In the genomic region with DNA sequence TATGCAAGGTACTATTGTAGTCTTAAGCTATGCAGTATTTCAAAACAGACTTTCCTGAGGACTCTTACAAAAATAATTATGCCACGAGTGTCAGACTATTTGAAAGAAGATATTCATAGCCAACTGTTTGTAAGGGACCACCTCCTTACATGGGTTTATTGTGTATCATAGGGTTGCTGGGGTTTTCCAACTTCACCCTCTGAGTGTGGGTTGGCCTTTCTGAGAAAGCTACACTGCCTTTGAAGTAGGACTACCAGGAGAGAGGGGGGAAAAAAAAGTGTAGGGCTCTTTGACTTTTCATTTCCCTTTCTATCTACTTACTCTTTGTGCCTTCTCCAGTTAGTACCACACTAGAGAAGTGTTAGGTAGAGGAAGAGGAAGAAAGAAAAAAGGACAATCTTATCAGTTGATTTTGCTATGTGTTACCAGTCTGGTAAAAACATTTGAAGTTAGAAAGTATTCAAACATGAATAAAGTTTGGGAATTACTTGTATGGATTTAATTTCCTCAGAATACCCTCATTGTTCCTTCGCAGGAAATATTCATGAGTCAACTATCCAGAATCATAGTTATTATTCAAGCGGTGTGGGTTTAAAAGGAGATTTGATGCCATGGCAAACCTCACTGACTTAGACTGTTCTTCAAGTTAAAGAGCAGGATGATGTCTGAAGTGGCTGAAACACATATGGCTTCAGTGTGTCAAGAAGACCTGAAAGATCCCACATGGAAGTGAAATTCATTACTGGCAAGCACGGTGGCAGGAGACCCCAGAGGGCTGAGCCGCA, we compare ENCODE assay signal across 20 cellular contexts.
DNase-seq lines count a peak whose midpoint lies in the region; ATAC-seq and TF ChIP-seq lines count a peak whose summit lies in the region.
"Had no signal": no experiment of that assay in that cellular context is flagged by ENCODE, and none has a peak within 500 bp of the region (broad histone marks: within the 10 kb centered on the region; RNA-seq: fewer than 3 reads in every experiment).

No MANE protein-coding gene starts in this region.

- H3K27me3 Mint-ChIP-seq in activated naive CD4-positive, alpha-beta T cell treated with anti-CD3 and anti-CD28 coated beads for 36 hours (ENCODE audit: low read depth): peaks cover 14% of the 10 kb centered on the region
- H3K27me3 Mint-ChIP-seq in stimulated activated naive CD8-positive, alpha-beta T cell treated with anti-CD3 and anti-CD28 coated beads, Interleukin-15, amount 100 ng/mL, for 72 hours: peaks cover 17% of the 10 kb centered on the region
- peaks cover 6 to 23% (median 20%) of the 10 kb centered on the region in 5 donors for H3K27me3 Mint-ChIP-seq in naive thymus-derived CD4-positive, alpha-beta T cell
- H3K27me3 Mint-ChIP-seq in osteocyte (ENCODE audit: unreplicated experiment): no peaks in the 10 kb centered on the region

- CTCF ChIA-PET in activated naive CD4-positive, alpha-beta T cell treated with anti-CD3 and anti-CD28 coated beads for 36 hours (lab: Charles Lee): no interaction called here
- CTCF ChIA-PET in SK-N-SH (lab: Yijun Ruan, JAX): no interaction called here
- CTCF ChIA-PET in naive thymus-derived CD4-positive, alpha-beta T cell (lab: Charles Lee): no interaction called here

- intact Hi-C loops in activated naive CD4-positive, alpha-beta T cell treated with anti-CD3 and anti-CD28 coated beads for 36 hours (cut with micrococcal nuclease): loop anchor here (10.0 kb wide), 1 partner anchor 127 kb away; no protein-coding TSS in a partner anchor
- intact Hi-C loops in naive thymus-derived CD4-positive, alpha-beta T cell (cut with micrococcal nuclease): no loop called here

- H3K4me3 ChIP-seq in SK-N-SH (ENCODE audit: low read depth in 2 of 2, low read length in 1 of 2): no peak overlapping the region
- no peak overlapping the region for H3K4me3 ChIP-seq in naive thymus-derived CD4-positive, alpha-beta T cell (ENCODE audit: low read length)

- H3K36me3 Mint-ChIP-seq in activated naive CD4-positive, alpha-beta T cell treated with anti-CD3 and anti-CD28 coated beads for 36 hours (ENCODE audit: low read depth): no peaks in the 10 kb centered on the region
- H3K36me3 Mint-ChIP-seq in naive thymus-derived CD4-positive, alpha-beta T cell: peaks cover 0 to 3% (median 0%) of the 10 kb centered on the region in 5 donors
- no peaks in the 10 kb centered on the region for H3K36me3 Mint-ChIP-seq in osteocyte (ENCODE audit: unreplicated experiment)
- H3K36me3 Mint-ChIP-seq: mesothelial cell of epicardium had no signal

- no peaks in the 10 kb centered on the region for H3K27me3 ChIP-seq in SK-N-SH (ENCODE audit: insufficient read depth)
- H3K27me3 ChIP-seq in naive thymus-derived CD4-positive, alpha-beta T cell (ENCODE audit: control insufficient read depth in 2 of 2, insufficient read depth in 2 of 2, low read length in 2 of 2): peaks cover 0 to 3% of the 10 kb centered on the region in 2 donors

- TF ChIP-seq CTCF in SK-N-SH (IDR thresholded peaks at IDR 0.05): no peak
- no peak for TF ChIP-seq CTCF in osteocyte (IDR thresholded peaks at IDR 0.05)

- WGBS in SK-N-SH (ENCODE audit: low lambda C conversion rate): 39% methylated on average over 5 of the region's 5 CpGs

- peak; percentile 6 for DNase-seq in activated naive CD4-positive, alpha-beta T cell treated with anti-CD3 and anti-CD28 coated beads for 36 hours
- DNase-seq in activated naive CD4-positive, alpha-beta T cell (lab: John Stamatoyannopoulos, UW): no peak
- DNase-seq in SK-N-SH (no peak), dermis blood vessel endothelial cell (peak; percentile 85), osteocyte (ENCODE audit: extremely low spot score, unreplicated experiment) (no peak), DMS79 (lab: John Stamatoyannopoulos, UW) (no peak)
- DNase-seq in stimulated activated naive CD8-positive, alpha-beta T cell treated with anti-CD3 and anti-CD28 coated beads, Interleukin-15, amount 100 ng/mL, for 72 hours: peak; percentile 4 to 10
- DNase-seq in naive thymus-derived CD4-positive, alpha-beta T cell: no peak
- DNase-seq: ACHN; activated naive CD4-positive, alpha-beta T cell treated with anti-CD3 and anti-CD28 coated beads, Interleukin-2, amount 50 U/mL, for 16 hours; CD4-positive, alpha-beta T cell; central memory CD4-positive, alpha-beta T cell; DMS79 treated with DMSO at 0.1 percent for 48 hours; endodermal cell; left cardiac atrium; NCI-H1930; retina; T-helper 9 cell had no signal

- H3K4me3 Mint-ChIP-seq in activated naive CD4-positive, alpha-beta T cell treated with anti-CD3 and anti-CD28 coated beads for 36 hours: no peak overlapping the region
- peak overlapping the region; percentile 1 to 9 for H3K4me3 Mint-ChIP-seq in stimulated activated naive CD8-positive, alpha-beta T cell treated with anti-CD3 and anti-CD28 coated beads, Interleukin-15, amount 100 ng/mL, for 72 hours
- H3K4me3 Mint-ChIP-seq in naive thymus-derived CD4-positive, alpha-beta T cell: peak overlapping the region in 1 of 10 donors; percentile 38
- H3K4me3 Mint-ChIP-seq in osteocyte (ENCODE audit: unreplicated experiment): no peak overlapping the region
- H3K4me3 Mint-ChIP-seq: CD4-positive, alpha-beta T cell; endodermal cell; mesothelial cell of epicardium had no signal

- peak overlapping the region; percentile 40 for H3K9ac ChIP-seq in SK-N-SH

- no peak for TF ChIP-seq RAD21 in SK-N-SH (IDR thresholded peaks at IDR 0.05; ENCODE audit: low read length)

- peaks cover 0 to 4% of the 10 kb centered on the region in 2 experiments for H3K36me3 ChIP-seq in SK-N-SH (replicated peaks in 1 of 2; ENCODE audit: control insufficient read depth in 1 of 2, insufficient read depth in 2 of 2, low read length in 1 of 2)
- no peaks in the 10 kb centered on the region for H3K36me3 ChIP-seq in naive thymus-derived CD4-positive, alpha-beta T cell (ENCODE audit: control insufficient read depth in 2 of 3, insufficient read depth in 3 of 3, low read length in 3 of 3)

- H3K4me1 ChIP-seq in SK-N-SH (ENCODE audit: control insufficient read depth in 1 of 2, insufficient read depth in 2 of 2, low read depth in 1 of 2, low read length in 1 of 2): peaks cover 0 to 39% of the 10 kb centered on the region in 2 experiments; a peak in 3 of 4 replicates
- H3K4me1 ChIP-seq in naive thymus-derived CD4-positive, alpha-beta T cell (ENCODE audit: control insufficient read depth in 2 of 2, insufficient read depth in 2 of 2, low read length in 2 of 2): no peaks in the 10 kb centered on the region

- H3K4me1 Mint-ChIP-seq in activated naive CD4-positive, alpha-beta T cell treated with anti-CD3 and anti-CD28 coated beads for 36 hours (ENCODE audit: low read depth): peaks cover 10% of the 10 kb centered on the region
- H3K4me1 Mint-ChIP-seq in stimulated activated naive CD8-positive, alpha-beta T cell treated with anti-CD3 and anti-CD28 coated beads, Interleukin-15, amount 100 ng/mL, for 72 hours: peaks cover 26% of the 10 kb centered on the region
- peaks cover 0 to 23% (median 6%) of the 10 kb centered on the region in 7 donors for H3K4me1 Mint-ChIP-seq in naive thymus-derived CD4-positive, alpha-beta T cell
- peaks cover 10% of the 10 kb centered on the region for H3K4me1 Mint-ChIP-seq in osteocyte (ENCODE audit: unreplicated experiment)
- H3K4me1 Mint-ChIP-seq: endodermal cell, mesothelial cell of epicardium had no signal

- POLR2A ChIA-PET in SK-N-SH (lab: Yijun Ruan, JAX): no interaction called here
- POLR2A ChIA-PET in naive thymus-derived CD4-positive, alpha-beta T cell (lab: Charles Lee): no interaction called here

- peaks cover 46% of the 10 kb centered on the region for H3F3A ChIP-seq in SK-N-SH (replicated peaks; ENCODE audit: insufficient read depth)

- H3K79me2 ChIP-seq in SK-N-SH (ENCODE audit: insufficient read depth): no peaks in the 10 kb centered on the region; the same call in 1 of the 2 replicates

- H3K9me3 ChIP-seq in SK-N-SH: no peaks in the 10 kb centered on the region
- H3K9me3 ChIP-seq in naive thymus-derived CD4-positive, alpha-beta T cell (ENCODE audit: control insufficient read depth in 2 of 3, low read length in 3 of 3): no peaks in the 10 kb centered on the region

- H3K27ac ChIP-seq in SK-N-SH (ENCODE audit: low read depth in 2 of 2, low read length in 1 of 2): peak overlapping the region in 1 of 2 experiments; percentile 92; a peak in 2 of 4 replicates
- H3K27ac ChIP-seq in naive thymus-derived CD4-positive, alpha-beta T cell (ENCODE audit: low read depth, low read length): no peak overlapping the region

- TF ChIP-seq EP300 in SK-N-SH (IDR thresholded peaks at IDR 0.05; ENCODE audit: borderline replicate concordance in 1 of 2, low read depth in 1 of 2, low read length in 1 of 2): peak in 1 of 2 experiments; percentile 44; a peak in 1 of 4 replicates

- no peak overlapping the region for H3K27ac Mint-ChIP-seq in activated naive CD4-positive, alpha-beta T cell treated with anti-CD3 and anti-CD28 coated beads for 36 hours
- peak overlapping the region; percentile 90 to 91 for H3K27ac Mint-ChIP-seq in stimulated activated naive CD8-positive, alpha-beta T cell treated with anti-CD3 and anti-CD28 coated beads, Interleukin-15, amount 100 ng/mL, for 72 hours
- H3K27ac Mint-ChIP-seq in naive thymus-derived CD4-positive, alpha-beta T cell: peak overlapping the region in 1 of 9 donors; percentile 61
- no peak overlapping the region for H3K27ac Mint-ChIP-seq in osteocyte (ENCODE audit: unreplicated experiment)
- H3K27ac Mint-ChIP-seq: CD4-positive, alpha-beta T cell; endodermal cell; mesothelial cell of epicardium had no signal

- ATAC-seq in stimulated activated naive CD8-positive, alpha-beta T cell treated with anti-CD3 and anti-CD28 coated beads, Interleukin-15, amount 100 ng/mL, for 72 hours: peak; percentile 89
- ATAC-seq in naive thymus-derived CD4-positive, alpha-beta T cell: no peak
- ATAC-seq: activated CD4-positive, CD25-positive, alpha-beta regulatory T cell treated with anti-CD3 and anti-CD28 coated beads, Interleukin-2, amount 50 U/mL, for 24 hours; left cardiac atrium had no signal

- peak overlapping the region; percentile 15 for H3K4me2 ChIP-seq in SK-N-SH

- H4K20me1 ChIP-seq in SK-N-SH (ENCODE audit: insufficient read depth): no peaks in the 10 kb centered on the region

- peak overlapping the region; percentile 46 for H2AFZ ChIP-seq in SK-N-SH (ENCODE audit: low read depth)

- no peaks in the 10 kb centered on the region for H3K9me2 ChIP-seq in SK-N-SH

- no peaks in the 10 kb centered on the region for H3K9me3 Mint-ChIP-seq in activated naive CD4-positive, alpha-beta T cell treated with anti-CD3 and anti-CD28 coated beads for 36 hours
- H3K9me3 Mint-ChIP-seq in stimulated activated naive CD8-positive, alpha-beta T cell treated with anti-CD3 and anti-CD28 coated beads, Interleukin-15, amount 100 ng/mL, for 72 hours: no peaks in the 10 kb centered on the region
- peaks cover 0 to 4% (median 0%) of the 10 kb centered on the region in 11 donors for H3K9me3 Mint-ChIP-seq in naive thymus-derived CD4-positive, alpha-beta T cell
- H3K9me3 Mint-ChIP-seq in osteocyte (ENCODE audit: unreplicated experiment): no peaks in the 10 kb centered on the region
- H3K9me3 Mint-ChIP-seq: CD4-positive, alpha-beta T cell; endodermal cell; mesothelial cell of epicardium had no signal

TF ChIP-seq in SK-N-SH, 30 proteins besides CTCF, POLR2A, EP300 and RAD21 (continues in another document):
- TF ChIP-seq, protein P1, sequence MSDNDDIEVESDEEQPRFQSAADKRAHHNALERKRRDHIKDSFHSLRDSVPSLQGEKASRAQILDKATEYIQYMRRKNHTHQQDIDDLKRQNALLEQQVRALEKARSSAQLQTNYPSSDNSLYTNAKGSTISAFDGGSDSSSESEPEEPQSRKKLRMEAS (IDR thresholded peaks at IDR 0.05; ENCODE audit: low read depth): peak; percentile 51; the same call in 1 of the 2 replicates

Comparison
In these comparisons a context has a peak if more than half of its experiments do, and no peak if none do; other contexts are left out.
1. DNase-seq: peak in activated naive CD4-positive, alpha-beta T cell treated with anti-CD3 and anti-CD28 coated beads for 36 hours (single experiment), dermis blood vessel endothelial cell (single experiment) and stimulated activated naive CD8-positive, alpha-beta T cell treated with anti-CD3 and anti-CD28 coated beads, Interleukin-15, amount 100 ng/mL, for 72 hours (2 of 2); none in activated naive CD4-positive, alpha-beta T cell (0 of 4), SK-N-SH (single experiment), naive thymus-derived CD4-positive, alpha-beta T cell (0 of 9), osteocyte (single experiment) and DMS79 (single experiment).
2. H3K27ac Mint-ChIP-seq: peak in stimulated activated naive CD8-positive, alpha-beta T cell treated with anti-CD3 and anti-CD28 coated beads, Interleukin-15, amount 100 ng/mL, for 72 hours (2 of 2); none in activated naive CD4-positive, alpha-beta T cell treated with anti-CD3 and anti-CD28 coated beads for 36 hours (single experiment) and osteocyte (single experiment).
3. H3K4me3 Mint-ChIP-seq: peak in stimulated activated naive CD8-positive, alpha-beta T cell treated with anti-CD3 and anti-CD28 coated beads, Interleukin-15, amount 100 ng/mL, for 72 hours (2 of 2); none in activated naive CD4-positive, alpha-beta T cell treated with anti-CD3 and anti-CD28 coated beads for 36 hours (single experiment) and osteocyte (single experiment).